ENCODE assay signal across 24 cellular contexts in the genomic region with DNA sequence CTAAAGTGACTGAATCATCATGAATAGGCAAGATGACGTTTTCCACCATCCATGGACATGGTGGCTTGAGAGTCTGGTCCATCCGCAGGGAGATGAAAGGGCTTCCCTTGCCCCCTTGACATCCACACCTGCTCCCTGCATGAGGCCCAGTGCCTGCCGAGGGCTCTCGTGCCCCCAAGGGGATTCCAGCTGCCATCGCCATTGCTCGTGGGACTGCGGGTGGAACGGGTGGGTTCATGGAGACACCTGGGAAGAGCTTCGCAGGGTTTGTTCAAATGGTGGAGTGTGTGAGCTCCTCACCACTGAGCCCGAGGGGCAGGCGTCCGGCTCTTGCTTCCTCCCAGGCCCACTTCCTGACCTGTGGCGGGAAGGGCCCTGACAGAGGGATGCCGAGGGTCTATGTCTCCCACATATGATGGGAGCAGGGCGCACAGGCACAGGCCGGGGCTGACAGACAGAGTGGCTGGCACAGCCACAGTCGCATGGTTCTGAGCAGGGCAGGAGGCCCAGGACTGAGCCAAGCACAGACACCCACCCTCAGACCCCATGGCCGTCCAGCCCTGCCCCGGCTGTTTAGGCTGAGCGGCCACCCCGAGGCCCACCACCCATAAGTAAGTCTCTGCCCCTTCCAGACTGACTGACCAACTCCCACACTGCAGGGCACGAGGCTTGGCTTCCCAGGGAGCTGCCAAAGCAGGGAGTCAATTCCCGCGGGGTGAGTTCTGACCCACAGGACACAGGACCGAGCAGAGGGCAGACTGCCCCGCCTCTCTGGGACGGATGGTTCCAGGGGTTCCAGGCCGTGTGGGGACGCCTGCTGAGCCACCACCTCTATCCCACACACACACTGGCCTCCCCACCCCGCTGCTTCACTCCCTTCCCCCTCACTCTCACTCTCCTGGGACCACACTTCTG.
"Had no signal": no experiment of that assay in that cellular context is flagged by ENCODE, and none has a peak within 500 bp of the region (broad histone marks: within the 10 kb centered on the region; RNA-seq: fewer than 3 reads in every experiment).

No MANE protein-coding gene starts in this region.

- H3K4me1 Mint-ChIP-seq: activated CD4-positive, alpha-beta T cell treated with anti-CD3 and anti-CD28 coated beads, Interleukin-2, amount 10 ng/mL, durations not matched to agents 7 days and 5 days; activated naive CD8-positive, alpha-beta T cell treated with anti-CD3 and anti-CD28 coated beads, Interleukin-2, amount 50 U/mL, for 24 hours; WTC11 had no signal

- H3K9me3 Mint-ChIP-seq: activated CD4-positive, alpha-beta memory T cell treated with anti-CD3 and anti-CD28 coated beads for 36 hours; activated CD4-positive, alpha-beta T cell treated with anti-CD3 and anti-CD28 coated beads, Interleukin-2, amount 10 ng/mL, durations not matched to agents 7 days and 5 days; activated naive CD4-positive, alpha-beta T cell treated with anti-CD3 and anti-CD28 coated beads, Interleukin-2, amount 50 U/mL, for 72 hours; activated naive CD8-positive, alpha-beta T cell treated with anti-CD3 and anti-CD28 coated beads, Interleukin-2, amount 50 U/mL, for 24 hours; activated T-cell treated with anti-CD3 and anti-CD28 coated beads, Interleukin-2, amount 50 U/mL, for 4 hours; T-helper 1 cell treated with Interleukin-12 subunit alpha and Interleukin-12 subunit beta and Interleukin-4 antibody, amounts not matched to agents 30 μg/mL and 1 μg/mL, for 36 hours had no signal

- H3K4me1 ChIP-seq: ascending aorta, Peyer's patch had no signal

- ATAC-seq: activated naive CD4-positive, alpha-beta T cell treated with anti-CD3 and anti-CD28 coated beads, Interleukin-2, amount 50 U/mL, for 72 hours; activated naive CD8-positive, alpha-beta T cell treated with anti-CD3 and anti-CD28 coated beads, Interleukin-2, amount 50 U/mL, for 24 hours; activated T-cell treated with anti-CD3 and anti-CD28 coated beads, Interleukin-2, amount 50 U/mL, for 4 hours; body of pancreas; WTC11 had no signal

- H3K36me3 ChIP-seq: ascending aorta, Peyer's patch had no signal

- H3K9me3 ChIP-seq: ascending aorta, body of pancreas, Peyer's patch had no signal

- H3K27ac Mint-ChIP-seq: activated CD4-positive, alpha-beta memory T cell treated with anti-CD3 and anti-CD28 coated beads for 36 hours; activated CD4-positive, alpha-beta T cell treated with anti-CD3 and anti-CD28 coated beads, Interleukin-2, amount 10 ng/mL, durations not matched to agents 7 days and 5 days; activated naive CD4-positive, alpha-beta T cell treated with anti-CD3 and anti-CD28 coated beads, Interleukin-2, amount 50 U/mL, for 72 hours; activated naive CD8-positive, alpha-beta T cell treated with anti-CD3 and anti-CD28 coated beads, Interleukin-2, amount 50 U/mL, for 24 hours; T-helper 1 cell treated with Interleukin-12 subunit alpha and Interleukin-12 subunit beta and Interleukin-4 antibody, amounts not matched to agents 30 μg/mL and 1 μg/mL, for 36 hours; WTC11 had no signal

- H3K4me3 Mint-ChIP-seq: activated CD4-positive, alpha-beta memory T cell treated with anti-CD3 and anti-CD28 coated beads for 36 hours; activated CD4-positive, alpha-beta T cell treated with anti-CD3 and anti-CD28 coated beads, Interleukin-2, amount 10 ng/mL, durations not matched to agents 7 days and 5 days; activated naive CD8-positive, alpha-beta T cell treated with anti-CD3 and anti-CD28 coated beads, Interleukin-2, amount 50 U/mL, for 24 hours; activated T-cell treated with anti-CD3 and anti-CD28 coated beads, Interleukin-2, amount 50 U/mL, for 4 hours; T-helper 1 cell treated with Interleukin-12 subunit alpha and Interleukin-12 subunit beta and Interleukin-4 antibody, amounts not matched to agents 30 μg/mL and 1 μg/mL, for 36 hours; WTC11 had no signal

- H3K27me3 ChIP-seq: ascending aorta, Peyer's patch had no signal

- H3K4me3 ChIP-seq: ascending aorta, body of pancreas, Peyer's patch had no signal

- H3K27me3 Mint-ChIP-seq: activated CD4-positive, alpha-beta T cell treated with anti-CD3 and anti-CD28 coated beads, Interleukin-2, amount 10 ng/mL, durations not matched to agents 7 days and 5 days had no signal

- H3K27ac ChIP-seq: ascending aorta, body of pancreas, Peyer's patch had no signal

- DNase-seq: activated CD4-positive, alpha-beta memory T cell treated with anti-CD3 and anti-CD28 coated beads for 36 hours; activated CD4-positive, alpha-beta T cell treated with anti-CD3 and anti-CD28 coated beads for 1 hour; activated CD4-positive, alpha-beta T cell treated with anti-CD3 and anti-CD28 coated beads, Interleukin-2, amount 10 ng/mL, durations not matched to agents 7 days and 5 days; activated CD8-positive, alpha-beta memory T cell treated with anti-CD3 and anti-CD28 coated beads for 24 hours; activated effector memory CD4-positive, alpha-beta T cell treated with anti-CD3 and anti-CD28 coated beads, Interleukin-2, amount 50 U/mL, for 16 hours; activated naive CD4-positive, alpha-beta T cell treated with Interleukin-2 at 50 U/mL for 16 hours; activated naive CD8-positive, alpha-beta T cell treated with anti-CD3 and anti-CD28 coated beads, Interleukin-2, amount 50 U/mL, for 24 hours; activated T-cell treated with anti-CD3 and anti-CD28 coated beads, Interleukin-2, amount 50 U/mL, for 4 hours; amniotic stem cell; body of pancreas; Karpas-422; MM.1S; NCI-H1105 treated with DMSO at 0.1 percent for 48 hours; NCI-H1436 treated with DMSO at 0.1 percent for 48 hours; NCI-H187; NCI-H2081; NCI-H510A treated with DMSO at 0.1 percent for 48 hours; NCI-H69; SHP77 treated with DMSO at 0.1 percent for 48 hours had no signal

- H3K36me3 Mint-ChIP-seq: activated CD4-positive, alpha-beta memory T cell treated with anti-CD3 and anti-CD28 coated beads for 36 hours; activated naive CD4-positive, alpha-beta T cell treated with anti-CD3 and anti-CD28 coated beads, Interleukin-2, amount 50 U/mL, for 72 hours; WTC11 had no signal
